8 cellular contexts compared by ENCODE assay signal in the genomic region with DNA sequence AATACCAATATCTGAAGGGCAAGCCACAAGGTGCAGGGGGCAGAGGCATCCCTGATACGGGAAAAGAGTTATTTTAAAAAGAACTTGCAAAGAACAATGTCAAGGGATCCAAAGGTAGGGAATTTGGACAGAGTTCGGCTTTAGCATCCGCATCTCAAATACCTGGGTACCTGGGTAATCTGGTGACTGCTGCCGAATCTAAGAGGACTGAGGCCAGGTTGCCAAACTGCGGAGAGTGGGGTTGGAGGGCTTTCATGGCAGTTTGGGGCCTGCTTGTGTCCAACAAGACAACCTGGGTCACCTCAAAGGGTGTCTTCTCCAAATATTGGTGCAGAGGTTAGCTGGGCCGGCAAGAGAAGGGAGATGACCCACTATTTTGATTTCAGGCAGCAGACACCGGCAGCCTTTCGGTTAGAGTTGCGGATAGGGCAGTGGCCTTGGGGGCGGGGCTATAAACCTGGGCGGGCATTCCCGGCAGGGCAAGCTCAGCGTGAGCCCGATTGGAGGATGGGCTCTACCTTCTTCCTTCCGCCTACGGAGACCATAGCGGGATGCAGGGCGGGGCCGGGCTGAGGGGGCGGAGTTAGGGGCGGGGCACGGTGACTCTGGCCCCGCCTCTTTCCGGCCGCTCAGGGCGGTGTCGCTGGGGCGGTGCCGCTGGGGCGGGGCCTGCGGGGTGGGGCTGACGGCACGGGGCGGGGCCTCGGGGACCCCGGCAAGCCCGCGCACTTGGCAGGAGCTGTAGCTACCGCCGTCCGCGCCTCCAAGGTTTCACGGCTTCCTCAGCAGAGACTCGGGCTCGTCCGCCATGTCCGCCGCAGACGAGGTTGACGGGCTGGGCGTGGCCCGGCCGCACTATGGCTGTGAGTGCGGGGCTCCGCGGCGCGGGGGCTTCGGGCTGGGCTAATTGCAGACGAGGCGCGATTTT. TPM values are rescaled to one million over a fixed set of nuclear protein-coding genes. Genes with fewer than 3 reads are reported as not detected.
DNase-seq lines count a peak whose midpoint lies in the region; ATAC-seq and TF ChIP-seq lines count a peak whose summit lies in the region.

Gene IQGAP1 (plus strand): TSS at position 709 of the 928 bp plus-strand sequence. CDS start 100 bp downstream, at position 809.

- H3K9me3 ChIP-seq in WERI-Rb-1 (ENCODE audit: severe bottlenecking) (no peaks in the 10 kb centered on the region), mammary epithelial cell (replicated peaks; ENCODE audit: insufficient read depth, low read length) (no peaks in the 10 kb centered on the region)

- intact Hi-C loops in mammary epithelial cell (cut with micrococcal nuclease), result loop anchor here (1.0 to 5.0 kb wide), 9 partner anchors 14 to 245 kb away; partner anchors contain the start of gene ZNF774

- peak within 1 kb of the TSS; percentile 84 for H3K4me2 ChIP-seq in mammary epithelial cell (ENCODE audit: insufficient read depth, low read depth, low read length)

- TF ChIP-seq CTCF in WERI-Rb-1 (IDR thresholded peaks at IDR 0.05; ENCODE audit: low read depth, low read length) (no peak), mammary epithelial cell (conservative IDR thresholded peaks at IDR 0.05 in 1 of 2, IDR thresholded peaks at IDR 0.05 in 1 of 2; ENCODE audit: extremely low read depth in 1 of 2, insufficient read depth in 1 of 2, low read depth in 1 of 2, low read length in 2 of 2) (no peak)

- H4K20me1 ChIP-seq in mammary epithelial cell (ENCODE audit: insufficient read depth, low read length), result no peaks in the 10 kb centered on the region

- WGBS in mammary epithelial cell (ENCODE audit: low coverage, missing lambda C conversion rate), result 14% methylated on average over 6 of the region's 62 CpGs

- no peaks in the 10 kb centered on the region for H3K27me3 ChIP-seq in ACC112 (ENCODE audit: insufficient read depth, low read length)
- no peaks in the 10 kb centered on the region for H3K27me3 ChIP-seq in WERI-Rb-1 (ENCODE audit: insufficient read depth, low read depth, severe bottlenecking)
- no peaks in the 10 kb centered on the region for H3K27me3 ChIP-seq in mammary epithelial cell (ENCODE audit: insufficient read depth, low read length)

- peak within 1 kb of the TSS; percentile 98 for H2AFZ ChIP-seq in ACC112 (ENCODE audit: low read length, unreplicated experiment)
- peak within 1 kb of the TSS; percentile 98 for H2AFZ ChIP-seq in mammary epithelial cell (ENCODE audit: low read depth, low read length)

- CTCF ChIA-PET in mammary epithelial cell (lab: Charles Lee; ENCODE audit: low non-redundant PET), result interaction anchor here (0.8 kb wide), 1 partner anchor 26 kb away, joined by 11 read pairs; no protein-coding TSS in a partner anchor

- H3K27ac ChIP-seq in ACC112 (ENCODE audit: low read depth, low read length) (peak within 1 kb of the TSS; percentile 26), WERI-Rb-1 (peak within 1 kb of the TSS; percentile 88), mammary epithelial cell (ENCODE audit: insufficient read depth, low read depth, low read length) (peak within 1 kb of the TSS; percentile 89)

- H3K9ac ChIP-seq in mammary epithelial cell (ENCODE audit: insufficient read depth, low read length), result peak within 1 kb of the TSS; percentile 98

- H3K4me1 ChIP-seq in ACC112 (ENCODE audit: control insufficient read depth, insufficient read depth, low read length, unreplicated experiment) (peaks cover 31% of the 10 kb centered on the region), mammary epithelial cell (ENCODE audit: insufficient read depth, low read length) (peaks cover 16% of the 10 kb centered on the region)

- H3K79me2 ChIP-seq in ACC112 (ENCODE audit: control insufficient read depth, insufficient read depth, low read length, unreplicated experiment), result peaks cover 45% of the 10 kb centered on the region
- H3K79me2 ChIP-seq in mammary epithelial cell (ENCODE audit: insufficient read depth, low read length), result peaks cover 48% of the 10 kb centered on the region

- dilution Hi-C loops in mammary epithelial cell (cut with HindIII; ENCODE audit: low sequenced_read_pairs), result no loop called here

- DNase-seq in NCI-H2196 treated with DMSO at 0.1 percent for 48 hours (lab: John Stamatoyannopoulos, UW; ENCODE audit: unreplicated experiment), result peak; percentile 91
- peak; percentile 97 for DNase-seq in WERI-Rb-1
- DNase-seq in mammary epithelial cell, result peak; percentile 94
- DNase-seq in iPS-NIHi7 (ENCODE audit: extremely low spot score), result peak; percentile 99
- peak; percentile 88 for DNase-seq in smooth muscle cell of the brain vasculature (ENCODE audit: low read depth, low spot score)

- peak; percentile 85 for ATAC-seq in GM18870 (IDR thresholded peaks at IDR 0.05; ENCODE audit: unreplicated experiment)
- ATAC-seq in HG03135 (IDR thresholded peaks at IDR 0.05; ENCODE audit: unreplicated experiment), result peak; percentile 90

- H3K4me3 ChIP-seq in ACC112 (ENCODE audit: low read depth, low read length) (peak within 1 kb of the TSS; percentile 88), WERI-Rb-1 (ENCODE audit: low read depth, low read length) (peak within 1 kb of the TSS; percentile 72), mammary epithelial cell (replicated peaks in 1 of 3; ENCODE audit: insufficient read depth in 1 of 3, low read depth in 2 of 3, low read length in 3 of 3) (peak within 1 kb of the TSS; percentile 56 to 100 (median 99))

- H3K36me3 ChIP-seq in ACC112 (ENCODE audit: insufficient read depth, low read length) (peaks cover 16% of the 10 kb centered on the region), WERI-Rb-1 (peaks cover 19% of the 10 kb centered on the region), mammary epithelial cell (ENCODE audit: insufficient read depth, low read length) (peaks cover 11% of the 10 kb centered on the region)

- in situ Hi-C loops in mammary epithelial cell (cut with MboI; ENCODE audit: low sequenced_read_pairs in 2 of 2), result no loop called here

- BruUV-seq in mammary epithelial cell (replicated peaks; lab: Mats Ljungman, UMichigan), result TSS peak; percentile 84

RNA-seq across cellular contexts. Expression of gene IQGAP1, which starts in this region (rescaled TPM):
- total RNA-seq in mammary epithelial cell, result 100 to 1,000 TPM; 247 to 272 TPM
- polyA plus RNA-seq in mammary epithelial cell, result 131 TPM
- polyA minus RNA-seq in mammary epithelial cell, result 618 TPM

Comparison
In these comparisons a context has a peak if more than half of its experiments do, and no peak if none do; other contexts are left out.
1. Peak in every context shown above with its lines: DNase-seq, ATAC-seq, H3K4me3 ChIP-seq and H3K27ac ChIP-seq.
2. H3K27ac ChIP-seq: peak in every context shown above with its lines; median percentile 89 in mammary epithelial cell; 88 in WERI-Rb-1; 26 in ACC112.